Comparison of ENCODE assay signal across 15 cellular contexts in genomic region chr14:84390010-84390409, GRCh38.
DNase-seq lines count a peak whose midpoint lies in the region; ATAC-seq and TF ChIP-seq lines count a peak whose summit lies in the region.
"Had no signal": no experiment of that assay in that cellular context is flagged by ENCODE, and none has a peak within 500 bp of the region (broad histone marks: within the 10 kb centered on the region; RNA-seq: fewer than 3 reads in every experiment).

No MANE protein-coding gene starts in this region.

- POLR2A ChIA-PET in GM10248 (lab: Yijun Ruan, JAX) = no interaction called here

- no peak overlapping the region for H3K9ac ChIP-seq in adipocyte (ENCODE audit: low read length)
- H3K9ac ChIP-seq: BLaER1 had no signal

- H3K4me1 ChIP-seq in adipocyte (ENCODE audit: control insufficient read depth, insufficient read depth, low read length) = no peaks in the 10 kb centered on the region
- H3K4me1 ChIP-seq: BLaER1 had no signal

- H3K4me3 ChIP-seq in adipocyte (ENCODE audit: low read length) (no peak overlapping the region), fibroblast of villous mesenchyme (ENCODE audit: low read depth, low read length) (no peak overlapping the region)
- H3K4me3 ChIP-seq: BLaER1, K562 had no signal

- no peak for ATAC-seq in HG03442 (IDR thresholded peaks at IDR 0.05; ENCODE audit: unreplicated experiment)
- ATAC-seq: K562 had no signal

- CTCF ChIA-PET in GM10248 (lab: Yijun Ruan, JAX) = interaction anchor here (1.5 kb wide), 1 partner anchor 8 kb away, joined by 3 read pairs; no protein-coding TSS in a partner anchor

- DNase-seq in adipocyte (ENCODE audit: low read depth) = peak; percentile 29
- peak; percentile 35 for DNase-seq in dedifferentiated amniotic fluid mesenchymal stem cell (ENCODE audit: extremely low spot score)
- DNase-seq in fibroblast of villous mesenchyme (ENCODE audit: low read depth) = peak; percentile 3
- DNase-seq in cardiac septum (ENCODE audit: low spot score) = no peak
- no peak for DNase-seq in NCI-H2107 (lab: John Stamatoyannopoulos, UW)
- DNase-seq in GM10248 (ENCODE audit: extremely low spot score) = no peak
- DNase-seq: ACHN; CD4-positive, alpha-beta memory T cell; DMS153; DMS79; GDM1; H9 had no signal

- H3K27me3 ChIP-seq in adipocyte (replicated peaks; ENCODE audit: control insufficient read depth, insufficient read depth, low read length) = no peaks in the 10 kb centered on the region
- H3K27me3 ChIP-seq: BLaER1 had no signal

- TF ChIP-seq CTCF in fibroblast of villous mesenchyme (IDR thresholded peaks at IDR 0.05; ENCODE audit: insufficient read depth, low read depth, low read length) = no peak
- no peak for TF ChIP-seq CTCF in GM10248 (IDR thresholded peaks at IDR 0.05; ENCODE audit: control extremely low read depth, extremely low read depth, low read depth, missing control alignments)

- H3K36me3 ChIP-seq in adipocyte (ENCODE audit: control insufficient read depth, insufficient read depth, low read length, severe bottlenecking) = no peaks in the 10 kb centered on the region
- H3K36me3 ChIP-seq: BLaER1 had no signal

- no peaks in the 10 kb centered on the region for H3K9me3 ChIP-seq in adipocyte (ENCODE audit: control insufficient read depth, low read length)
- H3K9me3 ChIP-seq: BLaER1 had no signal

- intact Hi-C loops in cardiac septum (cut with DNase I) = no loop called here

Comparison
In these comparisons a context has a peak if more than half of its experiments do, and no peak if none do; other contexts are left out.
1. DNase-seq: peak in adipocyte (single experiment), dedifferentiated amniotic fluid mesenchymal stem cell (single experiment) and fibroblast of villous mesenchyme (single experiment); none in cardiac septum (single experiment), NCI-H2107 (single experiment) and GM10248 (single experiment).